17 cellular contexts compared by ENCODE assay signal in genomic region chr17:64231567-64232141, GRCh38. TPM values are rescaled to one million over a fixed set of nuclear protein-coding genes. Genes with fewer than 3 reads are reported as not detected.
DNase-seq lines count a peak whose midpoint lies in the region; ATAC-seq and TF ChIP-seq lines count a peak whose summit lies in the region.
"Had no signal": no experiment of that assay in that cellular context is flagged by ENCODE, and none has a peak within 500 bp of the region (broad histone marks: within the 10 kb centered on the region; RNA-seq: fewer than 3 reads in every experiment).

No MANE protein-coding gene starts in this region.

- H2AK5ac ChIP-seq in neuronal stem cell (ENCODE audit: low read depth, low read length): no peak overlapping the region

- no peak overlapping the region for H4K91ac ChIP-seq in neuronal stem cell (ENCODE audit: low read depth, low read length, poor library complexity)

- no peaks in the 10 kb centered on the region for H3K9me3 Mint-ChIP-seq in osteocyte (ENCODE audit: unreplicated experiment)

- no peak overlapping the region for H2BK120ac ChIP-seq in neuronal stem cell (ENCODE audit: low read depth, low read length)

- H3K27ac ChIP-seq in heart right ventricle: peak overlapping the region in 8 of 10 donors; percentile 21 to 70 (median 46)
- peak overlapping the region in 3 of 4 donors; percentile 66 to 79 (median 76) for H3K27ac ChIP-seq in esophagus muscularis mucosa (replicated peaks in 1 of 4)
- H3K27ac ChIP-seq in prostate gland: no peak overlapping the region
- H3K27ac ChIP-seq in neuronal stem cell (replicated peaks; ENCODE audit: low read length): no peak overlapping the region
- H3K27ac ChIP-seq: BLaER1 treated with 17β-estradiol and CSF1 and Interleukin-3, amounts not matched to agents 10 nM and 100 nM had no signal

- H3K4me1 Mint-ChIP-seq in osteocyte (ENCODE audit: unreplicated experiment): peaks cover 58% of the 10 kb centered on the region

- no peak for DNase-seq in heart right ventricle
- no peak for DNase-seq in left cardiac atrium
- no peak for DNase-seq in esophagus muscularis mucosa (ENCODE audit: extremely low spot score)
- no peak for DNase-seq in osteocyte (ENCODE audit: extremely low spot score, unreplicated experiment)
- no peak for DNase-seq in MG63
- no peak for DNase-seq in prostate gland (ENCODE audit: low spot score)
- no peak for DNase-seq in neuronal stem cell (ENCODE audit: low spot score)
- DNase-seq in DMS53 (lab: John Stamatoyannopoulos, UW): no peak
- DNase-seq: activated CD4-positive, alpha-beta T cell treated with anti-CD3 and anti-CD28 coated beads for 36 hours; activated naive CD4-positive, alpha-beta T cell; DMS 273 treated with DMSO at 0.1 percent for 48 hours; foreskin melanocyte; NCI-H1417 treated with DMSO at 0.1 percent for 48 hours; NCI-H2171 treated with DMSO at 0.1 percent for 48 hours; occipital lobe; stimulated activated CD4-positive, alpha-beta T cell treated with anti-CD3 and anti-CD28 coated beads, Interleukin-2, amount 100 ng/mL, for 48 hours had no signal

- no peak overlapping the region for H3K9ac ChIP-seq in neuronal stem cell (ENCODE audit: low read depth, low read length, poor library complexity)
- H3K9ac ChIP-seq: BLaER1 treated with 17β-estradiol and CSF1 and Interleukin-3, amounts not matched to agents 10 nM and 100 nM had no signal

- H2BK12ac ChIP-seq in neuronal stem cell (ENCODE audit: low read length): no peak overlapping the region

- H3K4ac ChIP-seq in neuronal stem cell (ENCODE audit: low read length): no peak overlapping the region

- H3K4me2 ChIP-seq in neuronal stem cell (ENCODE audit: insufficient read depth, low read length, poor library complexity, severe bottlenecking): no peak overlapping the region
- H3K4me2 ChIP-seq: BLaER1 treated with 17β-estradiol and CSF1 and Interleukin-3, amounts not matched to agents 10 nM and 100 nM had no signal

- H3K4me1 ChIP-seq in heart right ventricle: peaks cover 0 to 50% (median 36%) of the 10 kb centered on the region in 9 donors
- peaks cover 21 to 29% (median 25%) of the 10 kb centered on the region in 4 donors for H3K4me1 ChIP-seq in esophagus muscularis mucosa
- no peaks in the 10 kb centered on the region for H3K4me1 ChIP-seq in prostate gland (replicated peaks)
- no peaks in the 10 kb centered on the region for H3K4me1 ChIP-seq in neuronal stem cell (ENCODE audit: control insufficient read depth in 2 of 2, insufficient read depth in 1 of 2, low read depth in 1 of 2, low read length in 2 of 2)
- H3K4me1 ChIP-seq: BLaER1 treated with 17β-estradiol and CSF1 and Interleukin-3, amounts not matched to agents 10 nM and 100 nM had no signal

- TF ChIP-seq CTCF in heart right ventricle (IDR thresholded peaks at IDR 0.05): no peak
- TF ChIP-seq CTCF in esophagus muscularis mucosa (IDR thresholded peaks at IDR 0.05): no peak
- TF ChIP-seq CTCF in osteocyte (IDR thresholded peaks at IDR 0.05): no peak
- TF ChIP-seq CTCF in prostate gland (IDR thresholded peaks at IDR 0.05): no peak

- no peak overlapping the region for H2BK5ac ChIP-seq in neuronal stem cell (ENCODE audit: low read length)

- no peak overlapping the region for H3K4me3 Mint-ChIP-seq in osteocyte (ENCODE audit: unreplicated experiment)
- H3K4me3 Mint-ChIP-seq: activated CD4-positive, alpha-beta T cell treated with anti-CD3 and anti-CD28 coated beads for 36 hours had no signal

- H3K4me3 ChIP-seq in heart right ventricle (no peak overlapping the region), esophagus muscularis mucosa (no peak overlapping the region), MG63 (no peak overlapping the region), prostate gland (no peak overlapping the region), neuronal stem cell (ENCODE audit: low read length in 2 of 2) (no peak overlapping the region)
- H3K4me3 ChIP-seq: BLaER1 treated with 17β-estradiol and CSF1 and Interleukin-3, amounts not matched to agents 10 nM and 100 nM had no signal

- H3K9me3 ChIP-seq in heart right ventricle: no peaks in the 10 kb centered on the region
- H3K9me3 ChIP-seq in esophagus muscularis mucosa: no peaks in the 10 kb centered on the region
- H3K9me3 ChIP-seq in MG63: no peaks in the 10 kb centered on the region
- H3K9me3 ChIP-seq in prostate gland: no peaks in the 10 kb centered on the region
- no peaks in the 10 kb centered on the region for H3K9me3 ChIP-seq in neuronal stem cell (replicated peaks in 1 of 2; ENCODE audit: control insufficient read depth in 2 of 2, insufficient read depth in 1 of 2, low read depth in 1 of 2, low read length in 2 of 2)
- H3K9me3 ChIP-seq: BLaER1 treated with 17β-estradiol and CSF1 and Interleukin-3, amounts not matched to agents 10 nM and 100 nM had no signal

- TF ChIP-seq EP300 in esophagus muscularis mucosa (IDR thresholded peaks at IDR 0.05): no peak

- intact Hi-C loops in heart right ventricle (cut with DNase I): no loop called here
- intact Hi-C loops in left cardiac atrium (cut with DNase I): no loop called here
- intact Hi-C loops in esophagus muscularis mucosa (cut with DNase I): no loop called here
- intact Hi-C loops in prostate gland (cut with DNase I): no loop called here

- H3K36me3 Mint-ChIP-seq in osteocyte (ENCODE audit: unreplicated experiment): peaks cover 9% of the 10 kb centered on the region

- no peak overlapping the region for H4K8ac ChIP-seq in neuronal stem cell (ENCODE audit: low read depth, low read length)

- no peaks in the 10 kb centered on the region for H3K79me1 ChIP-seq in neuronal stem cell (ENCODE audit: low read depth, low read length)

- no peak overlapping the region for H3K23ac ChIP-seq in neuronal stem cell (ENCODE audit: low read depth, low read length, poor library complexity)

- no peaks in the 10 kb centered on the region for H3K27me3 ChIP-seq in heart right ventricle
- H3K27me3 ChIP-seq in esophagus muscularis mucosa: no peaks in the 10 kb centered on the region
- H3K27me3 ChIP-seq in MG63: no peaks in the 10 kb centered on the region
- no peaks in the 10 kb centered on the region for H3K27me3 ChIP-seq in prostate gland (replicated peaks; ENCODE audit: insufficient read depth)
- no peaks in the 10 kb centered on the region for H3K27me3 ChIP-seq in neuronal stem cell (ENCODE audit: control insufficient read depth in 3 of 3, insufficient read depth in 3 of 3, low read depth in 1 of 3, low read length in 3 of 3)
- H3K27me3 ChIP-seq: BLaER1 treated with 17β-estradiol and CSF1 and Interleukin-3, amounts not matched to agents 10 nM and 100 nM had no signal

- H3K36me3 ChIP-seq in heart right ventricle (no peaks in the 10 kb centered on the region), esophagus muscularis mucosa (no peaks in the 10 kb centered on the region), MG63 (no peaks in the 10 kb centered on the region), prostate gland (no peaks in the 10 kb centered on the region), neuronal stem cell (replicated peaks in 1 of 2; ENCODE audit: control insufficient read depth in 2 of 2, insufficient read depth in 2 of 2, low read length in 2 of 2) (no peaks in the 10 kb centered on the region)

- peak in 1 of 8 donors; percentile 27 for ATAC-seq in heart right ventricle
- ATAC-seq in left cardiac atrium: no peak
- ATAC-seq: activated CD4-positive, alpha-beta T cell treated with anti-CD3 and anti-CD28 coated beads for 36 hours had no signal

- WGBS in heart right ventricle, 2 donors: 45 to 62% methylated on average over 6 of the region's 6 CpGs
- 87% methylated on average over 6 of the region's 6 CpGs for WGBS in esophagus muscularis mucosa
- 93% methylated on average over 6 of the region's 6 CpGs for WGBS in prostate gland
- no CpG with 5 or more reads among the region's 6 CpGs for whole genome bisulfite sequencing in neuronal stem cell (ENCODE audit: extremely low coverage in 2 of 2, insufficient read length in 2 of 2, insufficient replicate concordance in 1 of 2), 2 donors

- no peak overlapping the region for H3K14ac ChIP-seq in neuronal stem cell (ENCODE audit: low read length)

- no peak for TF ChIP-seq POLR2A in esophagus muscularis mucosa (IDR thresholded peaks at IDR 0.05; ENCODE audit: low read depth)
- TF ChIP-seq POLR2A in prostate gland (IDR thresholded peaks at IDR 0.05): no peak

- no peaks in the 10 kb centered on the region for H3K27me3 Mint-ChIP-seq in osteocyte (ENCODE audit: unreplicated experiment)
- H3K27me3 Mint-ChIP-seq: activated CD4-positive, alpha-beta T cell treated with anti-CD3 and anti-CD28 coated beads for 36 hours had no signal

- no peak overlapping the region for H2AFZ ChIP-seq in neuronal stem cell (ENCODE audit: low read length)

- H3K27ac Mint-ChIP-seq in osteocyte (ENCODE audit: unreplicated experiment): peak overlapping the region; percentile 97
- H3K27ac Mint-ChIP-seq: activated CD4-positive, alpha-beta T cell treated with anti-CD3 and anti-CD28 coated beads for 36 hours had no signal

- no peak overlapping the region for H3K18ac ChIP-seq in neuronal stem cell (ENCODE audit: low read length)

- H2BK15ac ChIP-seq in neuronal stem cell (ENCODE audit: low read length): no peak overlapping the region

RNA-seq across cellular contexts. Expression of gene TEX2, which starts 31.4 kb away (rescaled TPM):
- total RNA-seq in heart right ventricle: 10 to 100 TPM; 44.2 to 60.5 (median 55.3) TPM
- polyA plus RNA-seq in heart right ventricle: 10 to 100 TPM; 15.9 to 22.3 TPM
- 10 to 100 TPM; 40.7 to 54.8 TPM for total RNA-seq in left cardiac atrium
- total RNA-seq in esophagus muscularis mucosa: 10 to 100 TPM; 32.6 to 58.7 (median 46.1) TPM
- 72.0 and 73.5 TPM in 2 replicates for total RNA-seq in osteocyte
- total RNA-seq in MG63 (2014; rRNA removed; shearing (Covaris generic); ENCODE audit: low replicate concordance): 9.2 and 17.2 TPM in 2 replicates
- total RNA-seq in prostate gland: 10 to 100 TPM; 31.3 to 43.8 TPM
- 4.1 TPM for polyA plus RNA-seq in neuronal stem cell (2013, experiment 1 of 2)
- 4.3 TPM for polyA plus RNA-seq in neuronal stem cell (2013, experiment 2 of 2)

Comparison
In these comparisons a context has a peak if more than half of its experiments do, and no peak if none do; other contexts are left out.
1. H3K27ac ChIP-seq: peak in heart right ventricle (8 of 10) and esophagus muscularis mucosa (3 of 4); none in prostate gland (0 of 2) and neuronal stem cell (single experiment).